ENCODE assay signal across 1 cellular context in the genomic region with DNA sequence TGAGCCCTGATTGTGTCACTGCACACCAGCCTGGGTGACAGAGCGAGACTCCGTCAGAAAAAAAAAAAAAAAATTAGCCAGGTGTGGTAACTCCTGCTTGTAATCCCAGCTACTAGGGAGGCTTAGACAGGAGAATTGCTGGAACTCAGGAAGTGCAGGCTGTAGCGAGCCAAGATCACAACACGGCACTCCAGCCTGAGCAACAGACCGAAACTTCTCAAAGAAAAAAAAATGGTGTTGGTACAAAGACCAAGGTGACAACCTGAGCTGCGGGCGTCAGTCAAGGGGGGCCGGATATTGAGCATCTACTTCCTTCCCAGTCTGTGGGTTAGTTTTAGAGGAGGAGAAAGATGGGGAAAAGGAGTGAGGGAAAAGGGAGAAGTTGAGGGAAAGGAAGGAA.
TF ChIP-seq lines count a peak whose summit lies in the region.

No MANE protein-coding gene starts in this region.

TF ChIP-seq in H1, 55 proteins besides CTCF, POLR2A, EP300 and RAD21:
- no peak for TF ChIP-seq SIN3A (conservative IDR thresholded peaks at IDR 0.05 in 1 of 2, IDR thresholded peaks at IDR 0.05 in 1 of 2; ENCODE audit: low read depth in 1 of 2, low read length in 2 of 2)
- TF ChIP-seq PHF8 (conservative IDR thresholded peaks at IDR 0.05; ENCODE audit: low read depth, low read length), result no peak
- TF ChIP-seq YY1 (IDR thresholded peaks at IDR 0.05; ENCODE audit: low read depth, low read length), result no peak
- no peak for TF ChIP-seq HDAC6 (IDR thresholded peaks at IDR 0.05; ENCODE audit: low read depth, low read length)
- TF ChIP-seq CHD1 (IDR thresholded peaks at IDR 0.05; ENCODE audit: low read depth, low read length), result no peak
TF ChIP-seq in H1: peak in this region for 0.
